ENCODE assay signal across 18 cellular contexts in the genomic region with DNA sequence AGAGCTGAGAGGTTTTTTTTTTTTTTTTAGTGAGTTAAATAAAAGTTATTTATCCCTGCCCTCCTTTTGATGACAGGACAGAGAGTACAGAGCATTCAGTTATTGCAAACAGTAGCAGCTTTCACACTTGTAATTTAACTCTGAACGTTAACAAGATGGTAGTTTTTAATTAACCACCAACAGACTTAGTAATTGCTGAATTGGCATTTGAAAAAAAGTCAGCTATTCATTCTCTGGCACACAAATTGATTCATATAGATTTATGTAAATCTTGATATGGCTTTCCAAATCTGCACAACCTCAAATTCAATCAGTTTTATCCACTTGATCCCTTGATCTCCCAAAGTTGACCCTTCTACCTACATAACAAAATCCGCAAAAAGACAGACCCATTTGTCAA. TPM values are rescaled to one million over a fixed set of nuclear protein-coding genes. Genes with fewer than 3 reads are reported as not detected.
DNase-seq lines count a peak whose midpoint lies in the region; ATAC-seq, FAIRE-seq and TF ChIP-seq lines count a peak whose summit lies in the region.
"Had no signal": no experiment of that assay in that cellular context is flagged by ENCODE, and none has a peak within 500 bp of the region (broad histone marks: within the 10 kb centered on the region; RNA-seq: fewer than 3 reads in every experiment).

No MANE protein-coding gene starts in this region.

- no peaks in the 10 kb centered on the region for H3K9me3 Mint-ChIP-seq in brain
- H3K9me3 Mint-ChIP-seq: CD8-positive, alpha-beta memory T cell; H9 had no signal

- H3K27me3 Mint-ChIP-seq in brain = peaks cover 7% of the 10 kb centered on the region

- intact Hi-C loops in heart right ventricle (cut with DNase I) = no loop called here
- intact Hi-C loops in left ventricle myocardium superior (cut with micrococcal nuclease) = no loop called here
- intact Hi-C loops in gastrocnemius medialis (cut with DNase I; ENCODE audit: low total_unique reads) = no loop called here

- peak; percentile 47 for FAIRE-seq in GM19239 (lab: Jason Lieb, UNC)
- FAIRE-seq: A204.1, GM12892 had no signal

- DNase-seq in heart right ventricle (no peak), left ventricle myocardium superior (no peak), GM19239 (ENCODE audit: insufficient read length, low spot score) (no peak), gastrocnemius medialis (no peak), Ammon's horn (ENCODE audit: low spot score) (no peak)
- DNase-seq: Caco-2; CD8-positive, alpha-beta memory T cell; DND-41; GDM1; GOT3; H9 had no signal

- no peak for TF ChIP-seq CTCF in heart right ventricle (IDR thresholded peaks at IDR 0.05)
- TF ChIP-seq CTCF in brain (conservative IDR thresholded peaks at IDR 0.05) = no peak
- no peak for TF ChIP-seq CTCF in gastrocnemius medialis (IDR thresholded peaks at IDR 0.05 in 4 of 5, conservative IDR thresholded peaks at IDR 0.05 in 1 of 5)

- no peak for TF ChIP-seq POLR2A in gastrocnemius medialis (IDR thresholded peaks at IDR 0.05)

- no peak overlapping the region for H3K4me3 ChIP-seq in heart right ventricle
- no peak overlapping the region for H3K4me3 ChIP-seq in gastrocnemius medialis

- peaks cover 81% of the 10 kb centered on the region for H3K4me1 Mint-ChIP-seq in brain
- H3K4me1 Mint-ChIP-seq: CD8-positive, alpha-beta memory T cell had no signal

- H3K27me3 ChIP-seq in heart right ventricle (peaks cover 0 to 34% (median 0%) of the 10 kb centered on the region in 7 donors), gastrocnemius medialis (no peaks in the 10 kb centered on the region)

- ATAC-seq in heart right ventricle = no peak
- no peak for ATAC-seq in left ventricle myocardium superior
- peak in 1 of 2 donors; percentile 46 for ATAC-seq in gastrocnemius medialis
- no peak for ATAC-seq in HG02970 (IDR thresholded peaks at IDR 0.05; ENCODE audit: low FRiP score, unreplicated experiment)

- peaks cover 25% of the 10 kb centered on the region for H3K36me3 Mint-ChIP-seq in brain

- H3K27ac ChIP-seq in heart right ventricle (peak overlapping the region in 6 of 10 donors; percentile 39 to 78 (median 63)), gastrocnemius medialis (peak overlapping the region; percentile 20 to 82 (median 65))

- H3K4me1 ChIP-seq in heart right ventricle (peaks cover 0 to 48% (median 4%) of the 10 kb centered on the region in 9 donors), gastrocnemius medialis (peaks cover 24 to 31% of the 10 kb centered on the region in 2 donors)
- H3K4me1 ChIP-seq: Caco-2 had no signal

- H3K4me3 Mint-ChIP-seq in brain = peak overlapping the region in 1 of 5 experiments; percentile 11
- H3K4me3 Mint-ChIP-seq: CD8-positive, alpha-beta memory T cell; H9 had no signal

- no peaks in the 10 kb centered on the region for H3K36me3 ChIP-seq in heart right ventricle
- no peaks in the 10 kb centered on the region for H3K36me3 ChIP-seq in gastrocnemius medialis

- peak overlapping the region; percentile 4 to 77 (median 52) for H3K27ac Mint-ChIP-seq in brain
- H3K27ac Mint-ChIP-seq: CD8-positive, alpha-beta memory T cell; H9 had no signal

- in situ Hi-C loops in gastrocnemius medialis (cut with MboI; ENCODE audit: low sequenced_read_pairs in 4 of 4) = no loop called here

- 60 to 67% methylated on average over 2 of the region's 2 CpGs for WGBS in heart right ventricle, 2 donors

- no peaks in the 10 kb centered on the region for H3K9me3 ChIP-seq in heart right ventricle
- H3K9me3 ChIP-seq in gastrocnemius medialis = no peaks in the 10 kb centered on the region
- H3K9me3 ChIP-seq: Caco-2 had no signal

RNA-seq across cellular contexts. Expression of gene LEMD1, which starts 0.9 kb away (rescaled TPM):
- not detected for total RNA-seq in heart right ventricle
- polyA plus RNA-seq in heart right ventricle = not detected
- not detected for total RNA-seq in left ventricle myocardium superior
- polyA plus RNA-seq in brain (ENCODE audit: insufficient read depth, low read depth, low replicate concordance) = not detected
- not detected for total RNA-seq in gastrocnemius medialis
- total RNA-seq: Caco-2, HT1080 had no signal
- polyA plus RNA-seq: AG04450; BJ; CD8-positive, alpha-beta memory T cell had no signal

RNA-seq across cellular contexts. Expression of gene BLACAT1, which starts 34.9 kb away (rescaled TPM):
- total RNA-seq in heart right ventricle (under 1 TPM in 1 of 10 donors, not detected in 9; 0.15 TPM), left ventricle myocardium superior (not detected), gastrocnemius medialis (not detected)
- polyA plus RNA-seq in heart right ventricle (not detected), brain (ENCODE audit: insufficient read depth, low read depth, low replicate concordance) (0.10 TPM)
- polyA plus RNA-seq: CD8-positive, alpha-beta memory T cell had no signal
